ENCODE assay signal across 9 cellular contexts in genomic region chr2:234716271-234716670, GRCh38.
"Had no signal": no experiment of that assay in that cellular context is flagged by ENCODE, and none has a peak within 500 bp of the region (broad histone marks: within the 10 kb centered on the region; RNA-seq: fewer than 3 reads in every experiment).

No MANE protein-coding gene starts in this region.

- DNase-seq: GM23248, H9, HCEC 1CT, IMR-90, KG1 had no signal

- H3K27ac ChIP-seq: GM23248 had no signal

- ATAC-seq: K562 had no signal

- FAIRE-seq: H1, H54, HTR-8/SVneo, K562 had no signal

- H3K9ac ChIP-seq: GM23248 had no signal

- H2AFZ ChIP-seq: GM23248 had no signal

- H3K4me3 ChIP-seq: GM23248, K562 had no signal
